ENCODE assay signal across 20 cellular contexts in the genomic region with DNA sequence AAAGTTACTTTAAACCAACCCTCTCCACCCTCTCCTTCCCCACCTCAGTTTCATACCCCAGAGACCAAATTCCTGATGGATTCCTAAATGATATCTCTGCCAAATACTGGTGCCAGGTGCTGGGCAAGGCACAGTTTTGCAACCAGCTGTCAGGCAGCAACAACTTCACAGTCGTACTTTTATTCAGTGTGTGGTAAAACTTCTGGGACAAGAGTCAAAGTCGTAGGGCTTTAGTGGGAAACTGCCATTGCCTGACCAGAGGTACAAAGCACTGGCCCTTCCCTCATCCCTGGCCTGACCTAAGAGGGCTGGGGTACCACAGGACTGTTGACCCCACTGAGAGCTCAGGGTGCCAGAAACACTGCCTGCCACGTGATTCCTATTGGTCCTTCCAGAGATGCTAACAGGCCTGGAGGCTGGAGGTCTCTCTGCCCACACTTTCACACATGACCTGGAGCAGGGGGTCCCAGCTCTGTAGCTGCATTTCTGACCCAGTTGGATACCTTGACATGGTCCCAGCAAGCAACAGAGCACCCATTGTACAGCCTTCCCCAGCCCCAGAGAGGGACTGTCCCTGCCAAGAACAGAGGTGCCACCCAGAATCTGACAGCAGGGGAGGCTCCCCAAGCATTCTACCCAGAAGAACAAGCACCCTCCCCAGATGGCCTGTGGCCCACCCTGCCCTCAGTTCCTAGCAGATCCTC. TPM values are rescaled to one million over a fixed set of nuclear protein-coding genes. Genes with fewer than 3 reads are reported as not detected.
A peak's percentile ranks its signal among the peaks of the same experiment; 100 is the strongest.
DNase-seq lines count a peak whose midpoint lies in the region; ATAC-seq, FAIRE-seq and TF ChIP-seq lines count a peak whose summit lies in the region.
"Had no signal": no experiment of that assay in that cellular context is flagged by ENCODE, and none has a peak within 500 bp of the region (broad histone marks: within the 10 kb centered on the region; RNA-seq: fewer than 3 reads in every experiment).

No MANE protein-coding gene starts in this region.

- 63% methylated on average over 3 of the region's 3 CpGs for WGBS in pancreas, 2 donors
- 85 to 89% methylated on average over 3 of the region's 3 CpGs for WGBS in testis, 2 donors

- no peak overlapping the region for H3K4me3 ChIP-seq in MG63
- no peak overlapping the region for H3K4me3 ChIP-seq in bronchial epithelial cell (ENCODE audit: low read depth, low read length)
- H3K4me3 ChIP-seq in pancreas: no peak overlapping the region
- H3K4me3 ChIP-seq in testis: no peak overlapping the region
- H3K4me3 ChIP-seq: GM23338 had no signal

- peaks cover 10% of the 10 kb centered on the region for H3K9me3 ChIP-seq in MG63
- H3K9me3 ChIP-seq in pancreas: no peaks in the 10 kb centered on the region
- no peaks in the 10 kb centered on the region for H3K9me3 ChIP-seq in testis
- H3K9me3 ChIP-seq: SK-N-SH had no signal

- peak; percentile 22 to 55 for DNase-seq in NCI-H524 (lab: John Stamatoyannopoulos, UW)
- DNase-seq in NCI-H524 treated with DMSO at 0.1 percent for 48 hours (lab: John Stamatoyannopoulos, UW): no peak
- peak; percentile 38 for DNase-seq in MG63
- DNase-seq in bronchial epithelial cell (ENCODE audit: low read depth): no peak
- DNase-seq in pancreas: no peak
- DNase-seq in testis: no peak
- DNase-seq in activated effector memory CD4-positive, alpha-beta T cell treated with anti-CD3 and anti-CD28 coated beads, Interleukin-2, amount 50 U/mL, for 16 hours: no peak
- DNase-seq in NCI-H1417 treated with DMSO at 0.1 percent for 48 hours (lab: John Stamatoyannopoulos, UW): no peak
- DNase-seq: 8988T; activated CD4-positive, alpha-beta T cell treated with anti-CD3 and anti-CD28 coated beads, Interleukin-2, amount 10 ng/mL, durations not matched to agents 7 days and 5 days; DMS79 treated with DMSO at 0.1 percent for 48 hours; MM.1S; natural killer cell; NCI-H526 treated with DMSO at 0.1 percent for 48 hours; SK-N-SH; stimulated activated CD4-positive, alpha-beta T cell treated with anti-CD3 and anti-CD28 coated beads, Interleukin-4, amount 100 ng/mL, for 4 hours had no signal

- TF ChIP-seq CTCF in bronchial epithelial cell (IDR thresholded peaks at IDR 0.05; ENCODE audit: insufficient read depth, low read length, severe bottlenecking) (no peak), pancreas (IDR thresholded peaks at IDR 0.05) (no peak), testis (IDR thresholded peaks at IDR 0.05) (no peak)

- TF ChIP-seq POLR2A in testis (IDR thresholded peaks at IDR 0.05): no peak

- H3K27ac ChIP-seq in pancreas (peak overlapping the region in 2 of 4 donors; percentile 11 to 57), testis (no peak overlapping the region)

- intact Hi-C loops in pancreas (cut with DNase I): no loop called here
- intact Hi-C loops in testis (cut with DNase I; ENCODE audit: low total_unique reads): no loop called here

- no peaks in the 10 kb centered on the region for H3K27me3 ChIP-seq in MG63
- no peaks in the 10 kb centered on the region for H3K27me3 ChIP-seq in bronchial epithelial cell (ENCODE audit: control insufficient read depth, insufficient read depth, low read length)
- no peaks in the 10 kb centered on the region for H3K27me3 ChIP-seq in pancreas
- no peaks in the 10 kb centered on the region for H3K27me3 ChIP-seq in testis

- H3K36me3 ChIP-seq in MG63 (no peaks in the 10 kb centered on the region), bronchial epithelial cell (ENCODE audit: control insufficient read depth, insufficient read depth, low read length) (no peaks in the 10 kb centered on the region), pancreas (no peaks in the 10 kb centered on the region), testis (ENCODE audit: low read depth, missing control alignments) (no peaks in the 10 kb centered on the region)

- H3K4me1 ChIP-seq in pancreas (no peaks in the 10 kb centered on the region), testis (no peaks in the 10 kb centered on the region)

- ATAC-seq in pancreas: peak in 3 of 4 donors; percentile 13 to 32 (median 25)
- ATAC-seq: GM23338, natural killer cell had no signal

- FAIRE-seq in bronchial epithelial cell (lab: Jason Lieb, UNC) (peak; percentile 18), pancreas (lab: Jason Lieb, UNC) (no peak)
- FAIRE-seq: GM18507 had no signal

RNA-seq across cellular contexts. Expression of a gene that starts 59.9 kb away (rescaled TPM):
- 0.16 TPM in 1 of 2 replicates, not detected in the other for total RNA-seq in MG63 (2014; rRNA removed; shearing (Covaris generic); ENCODE audit: low replicate concordance)
- 0.26 TPM in 1 of 2 replicates, not detected in the other for total RNA-seq in bronchial epithelial cell
- 1 to 10 TPM in 5 of 6 donors, under 1 TPM in 1; 0.69 to 5.5 (median 1.5) TPM for total RNA-seq in pancreas
- 1 to 10 TPM; 1.1 to 2.3 TPM for polyA plus RNA-seq in pancreas
- total RNA-seq in testis: under 1 TPM in 1 of 2 donors, not detected in 1; 0.12 TPM
- 0.37 TPM for polyA plus RNA-seq in testis (ENCODE audit: insufficient read depth, low read depth, low replicate concordance)
- total RNA-seq: chondrocyte, GM23338, RPMI7951 had no signal
- polyA plus RNA-seq: GM23338, SK-N-SH had no signal

Comparison
In these comparisons a context has a peak if more than half of its experiments do, and no peak if none do; other contexts are left out.
1. DNase-seq: peak in NCI-H524 (2 of 2) and MG63 (single experiment); none in NCI-H524 treated with DMSO at 0.1 percent for 48 hours (single experiment), bronchial epithelial cell (single experiment), pancreas (0 of 6), testis (single experiment), activated effector memory CD4-positive, alpha-beta T cell treated with anti-CD3 and anti-CD28 coated beads, Interleukin-2, amount 50 U/mL, for 16 hours (single experiment) and NCI-H1417 treated with DMSO at 0.1 percent for 48 hours (single experiment).